In genomic region chr15:100570735-100571363, GRCh38 we compare ENCODE assay signal across 15 cellular contexts. TPM values are rescaled to one million over a fixed set of nuclear protein-coding genes. Genes with fewer than 3 reads are reported as not detected.
A peak's percentile ranks its signal among the peaks of the same experiment; 100 is the strongest.
DNase-seq lines count a peak whose midpoint lies in the region; ATAC-seq, FAIRE-seq and TF ChIP-seq lines count a peak whose summit lies in the region.
"Had no signal": no experiment of that assay in that cellular context is flagged by ENCODE, and none has a peak within 500 bp of the region (broad histone marks: within the 10 kb centered on the region; RNA-seq: fewer than 3 reads in every experiment).

No MANE protein-coding gene starts in this region.

- H3K4me3 Mint-ChIP-seq in activated naive CD8-positive, alpha-beta T cell, result peak overlapping the region; percentile 63
- H3K4me3 Mint-ChIP-seq in activated naive CD8-positive, alpha-beta T cell treated with anti-CD3 and anti-CD28 coated beads, Interleukin-2, amount 50 U/mL, for 24 hours, result no peak overlapping the region

- FAIRE-seq in frontal cortex (lab: Jason Lieb, UNC), result no peak
- FAIRE-seq: G401.6 had no signal

- H3K9me3 Mint-ChIP-seq in activated naive CD8-positive, alpha-beta T cell (ENCODE audit: low read depth), result no peaks in the 10 kb centered on the region
- no peaks in the 10 kb centered on the region for H3K9me3 Mint-ChIP-seq in activated naive CD8-positive, alpha-beta T cell treated with anti-CD3 and anti-CD28 coated beads, Interleukin-2, amount 50 U/mL, for 24 hours

- DNase-seq in activated naive CD8-positive, alpha-beta T cell treated with anti-CD3 and anti-CD28 coated beads, Interleukin-2, amount 50 U/mL, for 24 hours, result no peak
- DNase-seq in frontal cortex (ENCODE audit: low spot score in 2 of 2) (no peak), NCI-H510A treated with DMSO at 0.1 percent for 48 hours (lab: John Stamatoyannopoulos, UW) (no peak), NCI-H226 (no peak)
- DNase-seq: activated CD8-positive, alpha-beta memory T cell treated with anti-CD3 and anti-CD28 coated beads, Interleukin-2, amount 50 U/mL, for 48 hours; central memory CD4-positive, alpha-beta T cell; NCI-H748 treated with DMSO at 0.1 percent for 48 hours; upper lobe of left lung had no signal

- peaks cover 17% of the 10 kb centered on the region for H3K36me3 Mint-ChIP-seq in activated naive CD8-positive, alpha-beta T cell
- peaks cover 49% of the 10 kb centered on the region for H3K36me3 Mint-ChIP-seq in activated naive CD8-positive, alpha-beta T cell treated with anti-CD3 and anti-CD28 coated beads, Interleukin-2, amount 50 U/mL, for 24 hours (ENCODE audit: low read depth)

- H3K27me3 Mint-ChIP-seq in activated naive CD8-positive, alpha-beta T cell, result no peaks in the 10 kb centered on the region
- no peaks in the 10 kb centered on the region for H3K27me3 Mint-ChIP-seq in activated naive CD8-positive, alpha-beta T cell treated with anti-CD3 and anti-CD28 coated beads, Interleukin-2, amount 50 U/mL, for 24 hours

- peaks cover 50% of the 10 kb centered on the region for H3K4me1 Mint-ChIP-seq in activated naive CD8-positive, alpha-beta T cell (ENCODE audit: low read depth)
- H3K4me1 Mint-ChIP-seq in activated naive CD8-positive, alpha-beta T cell treated with anti-CD3 and anti-CD28 coated beads, Interleukin-2, amount 50 U/mL, for 24 hours, result peaks cover 34% of the 10 kb centered on the region

- ATAC-seq in activated naive CD8-positive, alpha-beta T cell treated with anti-CD3 and anti-CD28 coated beads, Interleukin-2, amount 50 U/mL, for 24 hours, result no peak
- ATAC-seq in HG02610 (IDR thresholded peaks at IDR 0.05; ENCODE audit: unreplicated experiment), result peak; percentile 71
- ATAC-seq in HG03571 (IDR thresholded peaks at IDR 0.05; ENCODE audit: unreplicated experiment), result peak; percentile 61
- ATAC-seq in SK-N-SH treated with all-trans-retinoic acid at 6 μM for 48 hours, result no peak

- peak overlapping the region; percentile 84 for H3K27ac Mint-ChIP-seq in activated naive CD8-positive, alpha-beta T cell
- no peak overlapping the region for H3K27ac Mint-ChIP-seq in activated naive CD8-positive, alpha-beta T cell treated with anti-CD3 and anti-CD28 coated beads, Interleukin-2, amount 50 U/mL, for 24 hours

TF ChIP-seq in SK-N-SH treated with all-trans-retinoic acid at 6 μM for 48 hours, 23 proteins besides CTCF, POLR2A, EP300 and RAD21:
- TF ChIP-seq TOX (CRISPR knock-in tag; IDR thresholded peaks at IDR 0.05; ENCODE audit: borderline replicate concordance) (no peak), ZNF70 (CRISPR knock-in tag; IDR thresholded peaks at IDR 0.05) (no peak), SNAI2 (CRISPR knock-in tag; IDR thresholded peaks at IDR 0.05) (no peak)

RNA-seq across cellular contexts. Expression of gene LINS1, which starts 31.1 kb away (rescaled TPM):
- total RNA-seq in frontal cortex, result 36.3 TPM

RNA-seq across cellular contexts. Expression of gene ASB7, which starts 31.5 kb away (rescaled TPM):
- total RNA-seq in frontal cortex, result 21.2 TPM

RNA-seq across cellular contexts. Expression of gene CERS3, which starts 42.1 kb away (rescaled TPM):
- 0.41 TPM for total RNA-seq in frontal cortex
- total RNA-seq: M059J, pulmonary artery endothelial cell had no signal

Comparison
In these comparisons a context has a peak if more than half of its experiments do, and no peak if none do; other contexts are left out.
1. ATAC-seq: peak in HG02610 (single experiment) and HG03571 (single experiment); none in activated naive CD8-positive, alpha-beta T cell treated with anti-CD3 and anti-CD28 coated beads, Interleukin-2, amount 50 U/mL, for 24 hours (single experiment) and SK-N-SH treated with all-trans-retinoic acid at 6 μM for 48 hours (single experiment).